In the genomic region with DNA sequence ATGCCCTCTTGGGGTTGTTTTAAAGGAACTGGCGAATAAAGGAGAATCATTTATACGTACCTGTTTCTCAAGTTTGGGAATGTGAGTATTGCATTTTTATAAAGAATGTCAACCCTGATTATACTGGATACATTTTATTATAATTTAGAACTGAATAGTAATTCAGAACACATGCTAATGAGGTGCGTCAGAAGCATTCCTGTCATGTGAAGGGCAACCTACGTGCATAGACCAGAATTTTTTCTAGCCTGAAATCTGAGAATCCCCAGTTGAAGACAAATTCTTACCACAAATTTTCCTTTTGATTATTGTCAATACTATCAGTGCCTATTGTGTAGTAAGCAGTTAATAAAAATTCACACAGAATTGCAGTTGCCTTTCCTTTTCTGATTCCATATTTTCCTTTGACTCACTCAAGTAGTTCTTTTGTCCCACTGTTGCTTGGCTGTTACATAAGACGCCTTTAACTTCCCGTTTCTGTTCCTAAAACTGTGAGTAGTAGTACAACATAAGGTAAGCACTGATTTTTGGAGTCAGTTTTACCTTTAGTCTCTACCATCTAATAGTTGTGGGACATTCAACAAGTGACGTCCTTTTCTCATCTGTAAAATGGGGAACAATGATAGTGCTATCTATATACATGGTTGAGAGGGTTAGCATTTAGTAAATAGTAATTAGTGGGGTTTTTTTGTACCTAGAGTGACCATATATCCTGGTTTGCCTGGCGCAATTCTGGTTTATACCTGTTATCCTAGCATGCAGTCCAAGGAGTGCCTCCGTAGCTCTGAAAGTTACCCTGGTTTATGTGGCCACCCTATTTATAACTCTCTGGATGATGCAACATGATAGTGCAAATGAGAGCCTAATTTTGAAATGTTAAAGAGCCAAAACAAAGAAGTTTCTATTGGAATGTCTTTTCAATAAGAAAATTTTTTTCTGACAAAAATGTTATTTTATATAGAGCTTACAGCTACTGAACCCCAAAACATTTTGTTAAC, we compare ENCODE assay signal across 14 cellular contexts. TPM values are rescaled to one million over a fixed set of nuclear protein-coding genes. Genes with fewer than 3 reads are reported as not detected.
DNase-seq lines count a peak whose midpoint lies in the region; TF ChIP-seq lines count a peak whose summit lies in the region.
"Had no signal": no experiment of that assay in that cellular context is flagged by ENCODE, and none has a peak within 500 bp of the region (broad histone marks: within the 10 kb centered on the region; RNA-seq: fewer than 3 reads in every experiment).

No MANE protein-coding gene starts in this region.

- intact Hi-C loops in spleen (cut with DNase I; ENCODE audit: low total_unique reads), result loop anchor here (10.0 kb wide), 2 partner anchors 345 to 445 kb away; a partner anchor contains a TSS

- in situ Hi-C loops in GM23248 (cut with MboI), result loop anchor here (5.0 to 10.0 kb wide), 3 partner anchors 218 to 445 kb away; a partner anchor contains a TSS

- H3K9me3 ChIP-seq in GM23248 (ENCODE audit: low read depth) (no peaks in the 10 kb centered on the region), OCI-LY3 (ENCODE audit: insufficient read depth, low read length) (no peaks in the 10 kb centered on the region), parathyroid adenoma (ENCODE audit: control insufficient read depth, low read length) (no peaks in the 10 kb centered on the region), spleen (no peaks in the 10 kb centered on the region)

- H3K79me2 ChIP-seq in GM23248 (ENCODE audit: insufficient read depth) (peaks cover 100% of the 10 kb centered on the region), OCI-LY3 (ENCODE audit: low read length) (peaks cover 68% of the 10 kb centered on the region), parathyroid adenoma (peaks cover 44% of the 10 kb centered on the region)

- TF ChIP-seq POLR2A in spleen (IDR thresholded peaks at IDR 0.05), result no peak

- H3K4me3 ChIP-seq in GM23248, result no peak overlapping the region
- H3K4me3 ChIP-seq in OCI-LY3 (ENCODE audit: low read length), result no peak overlapping the region
- peak overlapping the region; percentile 27 for H3K4me3 ChIP-seq in parathyroid adenoma (ENCODE audit: low read depth, low read length)
- no peak overlapping the region for H3K4me3 ChIP-seq in spleen

- H3K9ac ChIP-seq in GM23248, result no peak overlapping the region
- H3K9ac ChIP-seq in OCI-LY3 (ENCODE audit: low read length), result no peak overlapping the region
- no peak overlapping the region for H3K9ac ChIP-seq in parathyroid adenoma

- H3K4me2 ChIP-seq in GM23248 (ENCODE audit: unreplicated experiment) (peak overlapping the region; percentile 11), OCI-LY3 (ENCODE audit: low read length) (peak overlapping the region; percentile 38), parathyroid adenoma (ENCODE audit: low read length) (peak overlapping the region; percentile 42)

- no peaks in the 10 kb centered on the region for H3K9me2 ChIP-seq in GM23248 (ENCODE audit: insufficient read depth)

- no peaks in the 10 kb centered on the region for H3K27me3 ChIP-seq in GM23248 (replicated peaks; ENCODE audit: insufficient read depth)
- no peaks in the 10 kb centered on the region for H3K27me3 ChIP-seq in OCI-LY3 (ENCODE audit: low read depth, low read length)
- H3K27me3 ChIP-seq in parathyroid adenoma (ENCODE audit: control insufficient read depth, insufficient read depth, low read length), result no peaks in the 10 kb centered on the region
- no peaks in the 10 kb centered on the region for H3K27me3 ChIP-seq in spleen (replicated peaks in 1 of 7)

- peaks cover 44% of the 10 kb centered on the region for H3K4me1 ChIP-seq in GM23248 (ENCODE audit: insufficient read depth)
- peaks cover 24% of the 10 kb centered on the region for H3K4me1 ChIP-seq in OCI-LY3 (ENCODE audit: low read length)
- H3K4me1 ChIP-seq in parathyroid adenoma, result peaks cover 21% of the 10 kb centered on the region
- peaks cover 21 to 95% (median 59%) of the 10 kb centered on the region in 6 donors for H3K4me1 ChIP-seq in spleen

- no peak overlapping the region for H3K27ac ChIP-seq in GM23248
- H3K27ac ChIP-seq in OCI-LY3 (ENCODE audit: low read length), result no peak overlapping the region
- H3K27ac ChIP-seq in epithelial cell of prostate, result peak overlapping the region; percentile 50
- H3K27ac ChIP-seq in parathyroid adenoma, result no peak overlapping the region
- H3K27ac ChIP-seq in spleen, result peak overlapping the region in 1 of 8 donors; percentile 7

- H3F3A ChIP-seq in GM23248 (ENCODE audit: insufficient read depth), result peaks cover 15% of the 10 kb centered on the region

- no peak overlapping the region for H2AFZ ChIP-seq in GM23248
- no peak overlapping the region for H2AFZ ChIP-seq in OCI-LY3 (ENCODE audit: low read depth, low read length)
- no peak overlapping the region for H2AFZ ChIP-seq in parathyroid adenoma

- DNase-seq in GM23248 (no peak), epithelial cell of prostate (ENCODE audit: low read depth, low spot score) (no peak), spleen (no peak), T-helper 2 cell (no peak), AG08396 (ENCODE audit: low spot score) (no peak)
- DNase-seq in activated effector memory CD4-positive, alpha-beta T cell treated with anti-CD3 and anti-CD28 coated beads, Interleukin-2, amount 50 U/mL, for 16 hours, result no peak
- DNase-seq: activated gamma-delta T cell; CD8-positive, alpha-beta memory T cell; cerebellar nuclear complex; stimulated activated CD4-positive, alpha-beta T cell treated with anti-CD3 and anti-CD28 coated beads, Interleukin-1b, Interleukin-23, amount 100 ng/mL, for 48 hours; stimulated activated naive B cell treated with anti-CD40 and anti-IgM and Interleukin-4, amounts not matched to agents 10 μg/mL and 1 μg/mL and 100 μg/mL, for 72 hours; T-cell had no signal

- H4K20me1 ChIP-seq in GM23248 (ENCODE audit: insufficient read depth) (peaks cover 9% of the 10 kb centered on the region), OCI-LY3 (ENCODE audit: insufficient read depth, low read length) (peaks cover 35% of the 10 kb centered on the region)

- WGBS in GM23248 (ENCODE audit: low coverage in 1 of 2, low lambda C conversion rate in 2 of 2, missing lambda C conversion rate in 2 of 2), 2 experiments, result 88 to 95% methylated on average over 9 of the region's 9 CpGs
- 73 to 85% (median 78%) methylated on average over 9 of the region's 9 CpGs for WGBS in spleen, 5 donors

- H3K36me3 ChIP-seq in GM23248 (ENCODE audit: low read depth), result no peaks in the 10 kb centered on the region
- H3K36me3 ChIP-seq in OCI-LY3 (replicated peaks; ENCODE audit: low read depth, low read length), result no peaks in the 10 kb centered on the region
- no peaks in the 10 kb centered on the region for H3K36me3 ChIP-seq in parathyroid adenoma (ENCODE audit: control insufficient read depth, insufficient read depth, low read length)
- peaks cover 0 to 22% (median 0%) of the 10 kb centered on the region in 6 donors for H3K36me3 ChIP-seq in spleen

- TF ChIP-seq CTCF in OCI-LY3 (IDR thresholded peaks at IDR 0.05; ENCODE audit: low read depth, low read length), result no peak
- TF ChIP-seq CTCF in parathyroid adenoma (IDR thresholded peaks at IDR 0.05), result no peak
- TF ChIP-seq CTCF in spleen (IDR thresholded peaks at IDR 0.05 in 8 of 11, conservative IDR thresholded peaks at IDR 0.05 in 3 of 11), result no peak

RNA-seq across cellular contexts. Expression of a gene that starts 5.4 kb away (rescaled TPM):
- total RNA-seq in GM23248 (2014; rRNA removed; shearing (Covaris generic)), result 47.6 and 49.3 TPM in 2 replicates
- polyA plus RNA-seq in GM23248 (2016; fragmentation: Nextera tagmentation; extraction: Ambion mirVana) (71.0 and 72.6 TPM in 2 replicates), spleen (10 to 100 TPM; 16.2 to 29.9 (median 21.1) TPM)
- total RNA-seq in spleen, result 10 to 100 TPM; 47.1 to 65.3 (median 52.7) TPM

RNA-seq across cellular contexts. Expression of a gene that starts 44.5 kb away (rescaled TPM):
- 41.9 and 49.9 TPM in 2 replicates for total RNA-seq in GM23248 (2014; rRNA removed; shearing (Covaris generic))
- 21.3 and 24.4 TPM in 2 replicates for polyA plus RNA-seq in GM23248 (2016; fragmentation: Nextera tagmentation; extraction: Ambion mirVana)
- 10 to 100 TPM; 46.0 to 98.7 (median 61.6) TPM for total RNA-seq in spleen
- 10 to 100 TPM; 11.8 to 25.6 (median 17.2) TPM for polyA plus RNA-seq in spleen
